In genomic region chr12:103769240-103769945, GRCh38 we compare ENCODE assay signal across 20 cellular contexts.
DNase-seq lines count a peak whose midpoint lies in the region; ATAC-seq and TF ChIP-seq lines count a peak whose summit lies in the region.
"Had no signal": no experiment of that assay in that cellular context is flagged by ENCODE, and none has a peak within 500 bp of the region (broad histone marks: within the 10 kb centered on the region; RNA-seq: fewer than 3 reads in every experiment).

No MANE protein-coding gene starts in this region.

- DNase-seq in NCI-H345 (lab: John Stamatoyannopoulos, UW) (peak; percentile 15), NCI-H345 treated with DMSO at 0.1 percent for 48 hours (lab: John Stamatoyannopoulos, UW; ENCODE audit: unreplicated experiment) (no peak), KBM-7 (peak; percentile 54), RWPE1 (ENCODE audit: low spot score) (no peak), gastrocnemius medialis (no peak), hypothalamus (lab: John Stamatoyannopoulos, UW) (no peak), hepatic stellate cell (ENCODE audit: low spot score) (no peak)
- DNase-seq: activated CD4-positive, alpha-beta memory T cell treated with anti-CD3 and anti-CD28 coated beads for 36 hours; activated CD4-positive, CD25-positive, alpha-beta regulatory T cell; activated T-cell treated with anti-CD3 and anti-CD28 coated beads for 4 hours; amniotic stem cell; dermis blood vessel endothelial cell; NCI-H187 treated with DMSO at 0.1 percent for 48 hours; NCI-H526 treated with DMSO at 0.1 percent for 48 hours; ovary had no signal

- H3K9me3 ChIP-seq in iPS-20b (ENCODE audit: insufficient read depth, low read depth, low read length) = no peaks in the 10 kb centered on the region
- H3K9me3 ChIP-seq in gastrocnemius medialis = no peaks in the 10 kb centered on the region
- H3K9me3 ChIP-seq: BLaER1, ovary, right atrium auricular region, SJSA1 had no signal

- no peak for TF ChIP-seq POLR2A in gastrocnemius medialis (IDR thresholded peaks at IDR 0.05)

- H3K4me3 ChIP-seq in iPS-20b (ENCODE audit: low read length) (no peak overlapping the region), gastrocnemius medialis (no peak overlapping the region)
- H3K4me3 ChIP-seq: BLaER1, hepatocyte, ovary, right atrium auricular region, SJSA1 had no signal

- no peak overlapping the region for H3K9ac ChIP-seq in iPS-20b (ENCODE audit: low read depth, low read length)
- H3K9ac ChIP-seq: BLaER1 had no signal

- TF ChIP-seq CTCF in RWPE1 (conservative IDR thresholded peaks at IDR 0.05; ENCODE audit: low read depth) (no peak), gastrocnemius medialis (IDR thresholded peaks at IDR 0.05 in 4 of 5, conservative IDR thresholded peaks at IDR 0.05 in 1 of 5) (no peak)

- no peak for ATAC-seq in gastrocnemius medialis

- in situ Hi-C loops in KBM-7 (cut with MboI; ENCODE audit: low pct_unique_long_range_greater_than_20kb, low sequenced_read_pairs) (no loop called here), gastrocnemius medialis (cut with MboI; ENCODE audit: low sequenced_read_pairs in 4 of 4) (no loop called here)

- H3K27me3 ChIP-seq in iPS-20b (ENCODE audit: insufficient read depth, low read length) = no peaks in the 10 kb centered on the region
- no peaks in the 10 kb centered on the region for H3K27me3 ChIP-seq in gastrocnemius medialis
- H3K27me3 ChIP-seq: BLaER1, hepatocyte, ovary, right atrium auricular region, SJSA1 had no signal

- intact Hi-C loops in gastrocnemius medialis (cut with DNase I; ENCODE audit: low total_unique reads) = no loop called here

- H3K4me1 ChIP-seq in iPS-20b (ENCODE audit: insufficient read depth, low read length) = peaks cover 9% of the 10 kb centered on the region; the same call in 1 of the 2 replicates
- peaks cover 5 to 6% of the 10 kb centered on the region in 2 donors for H3K4me1 ChIP-seq in gastrocnemius medialis
- H3K4me1 ChIP-seq: BLaER1 had no signal

- CTCF ChIA-PET in RWPE1 (lab: Yijun Ruan, JAX) = interaction anchor here (0.6 kb wide), 2 partner anchors 100 to 1930 kb away, joined by 3 to 10 read pairs; no protein-coding TSS in a partner anchor

- H3K27ac ChIP-seq in RWPE1 = peak overlapping the region; percentile 18; the same call in 1 of the 2 replicates
- peak overlapping the region; percentile 25 for H3K27ac ChIP-seq in iPS-20b (ENCODE audit: low read length)
- no peak overlapping the region for H3K27ac ChIP-seq in gastrocnemius medialis
- H3K27ac ChIP-seq: BLaER1, hepatocyte, ovary, right atrium auricular region, SJSA1 had no signal

- H3K36me3 ChIP-seq in iPS-20b (ENCODE audit: insufficient read depth, low read depth, low read length) (peaks cover 15% of the 10 kb centered on the region; the same call in 1 of the 2 replicates), gastrocnemius medialis (peaks cover 0 to 8% of the 10 kb centered on the region in 2 donors)
- H3K36me3 ChIP-seq: ovary, right atrium auricular region had no signal

- POLR2A ChIA-PET in RWPE1 (lab: Yijun Ruan, JAX; ENCODE audit: low non-redundant PET) = no interaction called here

Comparison
In these comparisons a context has a peak if more than half of its experiments do, and no peak if none do; other contexts are left out.
1. DNase-seq: peak in NCI-H345 (single experiment) and KBM-7 (single experiment); none in NCI-H345 treated with DMSO at 0.1 percent for 48 hours (single experiment), RWPE1 (single experiment), gastrocnemius medialis (0 of 2), hypothalamus (0 of 51) and hepatic stellate cell (single experiment).
2. H3K27ac ChIP-seq: peak in RWPE1 (single experiment) and iPS-20b (single experiment); none in gastrocnemius medialis (0 of 4).